8 cellular contexts compared by ENCODE assay signal in genomic region chr5:77844408-77845272, GRCh38.
DNase-seq lines count a peak whose midpoint lies in the region; ATAC-seq and TF ChIP-seq lines count a peak whose summit lies in the region.

No MANE protein-coding gene starts in this region.

- CTCF ChIA-PET in activated naive CD4-positive, alpha-beta T cell treated with anti-CD3 and anti-CD28 coated beads for 36 hours (lab: Charles Lee): no interaction called here

- WGBS in mesendoderm (ENCODE audit: extremely low coverage, insufficient coverage, low lambda C conversion rate): no CpG with 5 or more reads among the region's 58 CpGs

- ATAC-seq in activated naive CD4-positive, alpha-beta T cell treated with anti-CD3 and anti-CD28 coated beads, Interleukin-2, amount 50 U/mL, for 72 hours: no peak
- ATAC-seq in upper lobe of right lung (peak; percentile 63), GM21576 (IDR thresholded peaks at IDR 0.05; ENCODE audit: unreplicated experiment) (no peak), GM21447 (IDR thresholded peaks at IDR 0.05; ENCODE audit: unreplicated experiment) (no peak)

- H2BK15ac ChIP-seq in mesendoderm (replicated peaks; ENCODE audit: low read depth): no peak overlapping the region

- no peaks in the 10 kb centered on the region for H3K79me1 ChIP-seq in mesendoderm (ENCODE audit: low read length)

- no peak overlapping the region for H4K8ac ChIP-seq in mesendoderm (ENCODE audit: low read depth, low read length)

- no peaks in the 10 kb centered on the region for H3K9me3 Mint-ChIP-seq in activated naive CD4-positive, alpha-beta T cell treated with anti-CD3 and anti-CD28 coated beads for 36 hours
- no peaks in the 10 kb centered on the region for H3K9me3 Mint-ChIP-seq in activated naive CD4-positive, alpha-beta T cell treated with anti-CD3 and anti-CD28 coated beads, Interleukin-2, amount 50 U/mL, for 72 hours
- H3K9me3 Mint-ChIP-seq in dendritic cell treated with granulocyte-macrophage colony-stimulating factor and Interleukin-4, amounts not matched to agents 40 ng/mL and 50 ng/mL, for 4 days: no peaks in the 10 kb centered on the region

- H4K5ac ChIP-seq in mesendoderm (ENCODE audit: low read length): no peak overlapping the region

- DNase-seq in activated naive CD4-positive, alpha-beta T cell treated with anti-CD3 and anti-CD28 coated beads for 36 hours: no peak
- no peak for DNase-seq in activated naive CD4-positive, alpha-beta T cell treated with anti-CD3 and anti-CD28 coated beads, Interleukin-2, amount 50 U/mL, for 72 hours (ENCODE audit: low spot score in 2 of 2)
- peak; percentile 67 for DNase-seq in mesendoderm
- DNase-seq in upper lobe of right lung: no peak
- no peak for DNase-seq in NCI-H526 (lab: John Stamatoyannopoulos, UW)

- H3K4ac ChIP-seq in mesendoderm (ENCODE audit: low read depth, low read length): no peak overlapping the region

- peak overlapping the region; percentile 50 for H3K9ac ChIP-seq in mesendoderm (ENCODE audit: low read length)

- no peak overlapping the region for H3K27ac ChIP-seq in mesendoderm (ENCODE audit: low read depth, low read length)
- no peak overlapping the region for H3K27ac ChIP-seq in upper lobe of right lung

- H3K36me3 ChIP-seq in mesendoderm (ENCODE audit: control insufficient read depth, insufficient read depth, low read length) (no peaks in the 10 kb centered on the region), upper lobe of right lung (no peaks in the 10 kb centered on the region)

- no peak overlapping the region for H3K4me3 ChIP-seq in mesendoderm (ENCODE audit: low read length)
- H3K4me3 ChIP-seq in upper lobe of right lung: peak overlapping the region; percentile 49

- H2AK5ac ChIP-seq in mesendoderm (ENCODE audit: low read length): no peak overlapping the region

- H3K9me3 ChIP-seq in upper lobe of right lung: no peaks in the 10 kb centered on the region

- no peak overlapping the region for H3K23ac ChIP-seq in mesendoderm (ENCODE audit: low read length)

- peaks cover 8% of the 10 kb centered on the region for H3K4me1 Mint-ChIP-seq in activated naive CD4-positive, alpha-beta T cell treated with anti-CD3 and anti-CD28 coated beads for 36 hours (ENCODE audit: low read depth)
- H3K4me1 Mint-ChIP-seq in dendritic cell treated with granulocyte-macrophage colony-stimulating factor and Interleukin-4, amounts not matched to agents 40 ng/mL and 50 ng/mL, for 4 days (ENCODE audit: low read depth): peaks cover 18% of the 10 kb centered on the region

- peak overlapping the region; percentile 83 for H2BK120ac ChIP-seq in mesendoderm (ENCODE audit: low read depth, low read length)

- peaks cover 49% of the 10 kb centered on the region for H3K27me3 ChIP-seq in mesendoderm (ENCODE audit: insufficient read depth, low read length, poor library complexity)
- H3K27me3 ChIP-seq in upper lobe of right lung: peaks cover 23% of the 10 kb centered on the region

- H3K56ac ChIP-seq in mesendoderm (ENCODE audit: low read length): peak overlapping the region; percentile 73

- peak overlapping the region; percentile 59 for H3K4me3 Mint-ChIP-seq in activated naive CD4-positive, alpha-beta T cell treated with anti-CD3 and anti-CD28 coated beads for 36 hours
- peak overlapping the region; percentile 64 for H3K4me3 Mint-ChIP-seq in dendritic cell treated with granulocyte-macrophage colony-stimulating factor and Interleukin-4, amounts not matched to agents 40 ng/mL and 50 ng/mL, for 4 days

- H2BK5ac ChIP-seq in mesendoderm (ENCODE audit: low read length): no peak overlapping the region

- H3K4me1 ChIP-seq in mesendoderm (ENCODE audit: control insufficient read depth, low read depth, low read length): peaks cover 4% of the 10 kb centered on the region
- peaks cover 9% of the 10 kb centered on the region for H3K4me1 ChIP-seq in upper lobe of right lung

- no peak overlapping the region for H3K27ac Mint-ChIP-seq in activated naive CD4-positive, alpha-beta T cell treated with anti-CD3 and anti-CD28 coated beads for 36 hours
- no peak overlapping the region for H3K27ac Mint-ChIP-seq in activated naive CD4-positive, alpha-beta T cell treated with anti-CD3 and anti-CD28 coated beads, Interleukin-2, amount 50 U/mL, for 72 hours
- no peak overlapping the region for H3K27ac Mint-ChIP-seq in dendritic cell treated with granulocyte-macrophage colony-stimulating factor and Interleukin-4, amounts not matched to agents 40 ng/mL and 50 ng/mL, for 4 days

- H3K4me2 ChIP-seq in mesendoderm (ENCODE audit: low read length): peak overlapping the region; percentile 85

- peak overlapping the region; percentile 33 for H3K18ac ChIP-seq in mesendoderm (ENCODE audit: low read length)

- no peaks in the 10 kb centered on the region for H3K36me3 Mint-ChIP-seq in activated naive CD4-positive, alpha-beta T cell treated with anti-CD3 and anti-CD28 coated beads for 36 hours (ENCODE audit: low read depth)
- H3K36me3 Mint-ChIP-seq in activated naive CD4-positive, alpha-beta T cell treated with anti-CD3 and anti-CD28 coated beads, Interleukin-2, amount 50 U/mL, for 72 hours: no peaks in the 10 kb centered on the region
- no peaks in the 10 kb centered on the region for H3K36me3 Mint-ChIP-seq in dendritic cell treated with granulocyte-macrophage colony-stimulating factor and Interleukin-4, amounts not matched to agents 40 ng/mL and 50 ng/mL, for 4 days (ENCODE audit: low read depth)

- peaks cover 49% of the 10 kb centered on the region for H3K27me3 Mint-ChIP-seq in activated naive CD4-positive, alpha-beta T cell treated with anti-CD3 and anti-CD28 coated beads for 36 hours (ENCODE audit: low read depth)
- peaks cover 43% of the 10 kb centered on the region for H3K27me3 Mint-ChIP-seq in dendritic cell treated with granulocyte-macrophage colony-stimulating factor and Interleukin-4, amounts not matched to agents 40 ng/mL and 50 ng/mL, for 4 days

- H3K79me2 ChIP-seq in mesendoderm (ENCODE audit: control insufficient read depth, insufficient read depth, low read length): no peaks in the 10 kb centered on the region

- TF ChIP-seq CTCF in upper lobe of right lung (IDR thresholded peaks at IDR 0.05): peak; percentile 15

- intact Hi-C loops in activated naive CD4-positive, alpha-beta T cell treated with anti-CD3 and anti-CD28 coated beads for 36 hours (cut with micrococcal nuclease): loop anchor here (5.0 kb wide), 1 partner anchor 282 kb away; no protein-coding TSS in a partner anchor
- intact Hi-C loops in dendritic cell treated with granulocyte-macrophage colony-stimulating factor and Interleukin-4, amounts not matched to agents 40 ng/mL and 50 ng/mL, for 4 days (cut with micrococcal nuclease): no loop called here
- intact Hi-C loops in upper lobe of right lung (cut with DNase I): no loop called here
